ENCODE assay signal across 14 cellular contexts in genomic region chr13:62524498-62524897, GRCh38.
DNase-seq lines count a peak whose midpoint lies in the region; ATAC-seq and TF ChIP-seq lines count a peak whose summit lies in the region.
"Had no signal": no experiment of that assay in that cellular context is flagged by ENCODE, and none has a peak within 500 bp of the region (broad histone marks: within the 10 kb centered on the region; RNA-seq: fewer than 3 reads in every experiment).

No MANE protein-coding gene starts in this region.

- H2BK120ac ChIP-seq in mesendoderm (ENCODE audit: low read depth, low read length) = no peak overlapping the region

- H3K9me3 Mint-ChIP-seq in WTC11 = no peaks in the 10 kb centered on the region
- no peaks in the 10 kb centered on the region for H3K9me3 Mint-ChIP-seq in MCF 10A (ENCODE audit: unreplicated experiment)

- no TSS peak for BruUV-seq in MCF 10A (replicated peaks; lab: Mats Ljungman, UMichigan)

- no peaks in the 10 kb centered on the region for H3K36me3 ChIP-seq in mesendoderm (ENCODE audit: control insufficient read depth, insufficient read depth, low read length)
- H3K36me3 ChIP-seq: adrenal gland, SJSA1 had no signal

- ATAC-seq in GM18909 (IDR thresholded peaks at IDR 0.05; ENCODE audit: poor library complexity, unreplicated experiment) = peak; percentile 42
- peak; percentile 47 for ATAC-seq in GM21717 (IDR thresholded peaks at IDR 0.05; ENCODE audit: unreplicated experiment)
- peak; percentile 48 for ATAC-seq in HG03066 (IDR thresholded peaks at IDR 0.05; ENCODE audit: low read depth, unreplicated experiment)
- ATAC-seq in WTC11 = no peak

- no CpG with 5 or more reads among the region's 1 CpG for WGBS in mesendoderm (ENCODE audit: extremely low coverage, insufficient coverage, low lambda C conversion rate)

- DNase-seq in WTC11 (ENCODE audit: low spot score) = no peak
- DNase-seq in AG20443 (ENCODE audit: low spot score) = no peak
- DNase-seq in Ammon's horn (ENCODE audit: low spot score) = no peak
- DNase-seq in mesendoderm = no peak
- no peak for DNase-seq in MCF 10A (ENCODE audit: unreplicated experiment)
- DNase-seq: adrenal gland, mammary epithelial cell, NCI-H1694 had no signal

- H3K4me3 Mint-ChIP-seq in WTC11 (no peak overlapping the region), MCF 10A (ENCODE audit: unreplicated experiment) (no peak overlapping the region)

- no peak overlapping the region for H2BK5ac ChIP-seq in mesendoderm (ENCODE audit: low read length)

- H3K27ac ChIP-seq in mesendoderm (ENCODE audit: low read depth, low read length) = no peak overlapping the region
- H3K27ac ChIP-seq: adrenal gland, C4-2B, SJSA1 had no signal

- H3K23ac ChIP-seq in mesendoderm (ENCODE audit: low read length) = no peak overlapping the region

- CTCF ChIA-PET in WTC11 (lab: Charles Lee) (interaction anchor here (1.1 kb wide), 1 partner anchor 13 kb away, joined by 5 read pairs; no protein-coding TSS in a partner anchor), MCF 10A (lab: Yijun Ruan, JAX) (no interaction called here)

- no peak overlapping the region for H4K5ac ChIP-seq in mesendoderm (ENCODE audit: low read length)

- no peak overlapping the region for H2BK15ac ChIP-seq in mesendoderm (replicated peaks; ENCODE audit: low read depth)

- H3K18ac ChIP-seq in mesendoderm (ENCODE audit: low read length) = no peak overlapping the region

- intact Hi-C loops in MCF 10A (cut with micrococcal nuclease) = no loop called here

- POLR2A ChIA-PET in WTC11 (lab: Charles Lee) (interaction anchor here (0.6 kb wide), 1 partner anchor 37 kb away, joined by 3 read pairs; no protein-coding TSS in a partner anchor), MCF 10A (lab: Yijun Ruan, JAX) (no interaction called here)

- no peaks in the 10 kb centered on the region for H3K27me3 ChIP-seq in mesendoderm (ENCODE audit: insufficient read depth, low read length, poor library complexity)
- H3K27me3 ChIP-seq: adrenal gland, SJSA1 had no signal

- H3K9ac ChIP-seq in mesendoderm (ENCODE audit: low read length) = no peak overlapping the region

- H3K79me2 ChIP-seq in mesendoderm (ENCODE audit: control insufficient read depth, insufficient read depth, low read length) = no peaks in the 10 kb centered on the region

- no peak overlapping the region for H3K56ac ChIP-seq in mesendoderm (ENCODE audit: low read length)

- H3K27me3 Mint-ChIP-seq in WTC11 (ENCODE audit: low read depth) = no peaks in the 10 kb centered on the region
- H3K27me3 Mint-ChIP-seq in MCF 10A (ENCODE audit: insufficient read depth, unreplicated experiment) = peaks cover 25% of the 10 kb centered on the region

- H4K8ac ChIP-seq in mesendoderm (ENCODE audit: low read depth, low read length) = no peak overlapping the region

- H3K4me3 ChIP-seq in mesendoderm (ENCODE audit: low read length) = no peak overlapping the region
- H3K4me3 ChIP-seq: adrenal gland, SJSA1, smooth muscle cell had no signal

- no peaks in the 10 kb centered on the region for H3K4me1 ChIP-seq in mesendoderm (ENCODE audit: control insufficient read depth, low read depth, low read length)
- H3K4me1 ChIP-seq: adrenal gland, SJSA1 had no signal

- H3K79me1 ChIP-seq in mesendoderm (ENCODE audit: low read length) = no peaks in the 10 kb centered on the region

- H3K4ac ChIP-seq in mesendoderm (ENCODE audit: low read depth, low read length) = no peak overlapping the region

- no peaks in the 10 kb centered on the region for H3K36me3 Mint-ChIP-seq in WTC11
- no peaks in the 10 kb centered on the region for H3K36me3 Mint-ChIP-seq in MCF 10A (ENCODE audit: insufficient read depth, unreplicated experiment)

- H3K4me2 ChIP-seq in mesendoderm (ENCODE audit: low read length) = no peak overlapping the region
- H3K4me2 ChIP-seq: smooth muscle cell had no signal

- H3K27ac Mint-ChIP-seq in WTC11 (peak overlapping the region; percentile 20; the same call in 1 of the 2 replicates), MCF 10A (ENCODE audit: low read depth, unreplicated experiment) (no peak overlapping the region)

- H2AK5ac ChIP-seq in mesendoderm (ENCODE audit: low read length) = no peak overlapping the region

- TF ChIP-seq CTCF in WTC11 (IDR thresholded peaks at IDR 0.05) = no peak
- TF ChIP-seq CTCF in MCF 10A (IDR thresholded peaks at IDR 0.05; ENCODE audit: unreplicated experiment) = no peak

- H3K4me1 Mint-ChIP-seq in WTC11 (peaks cover 10% of the 10 kb centered on the region), MCF 10A (ENCODE audit: insufficient read depth, unreplicated experiment) (no peaks in the 10 kb centered on the region)

TF ChIP-seq in WTC11, 78 proteins besides CTCF, POLR2A, EP300 and RAD21:
- TF ChIP-seq ATF3 (CRISPR knock-in tag; conservative IDR thresholded peaks at IDR 0.05) = no peak
